ENCODE assay signal across 37 cellular contexts in the genomic region with DNA sequence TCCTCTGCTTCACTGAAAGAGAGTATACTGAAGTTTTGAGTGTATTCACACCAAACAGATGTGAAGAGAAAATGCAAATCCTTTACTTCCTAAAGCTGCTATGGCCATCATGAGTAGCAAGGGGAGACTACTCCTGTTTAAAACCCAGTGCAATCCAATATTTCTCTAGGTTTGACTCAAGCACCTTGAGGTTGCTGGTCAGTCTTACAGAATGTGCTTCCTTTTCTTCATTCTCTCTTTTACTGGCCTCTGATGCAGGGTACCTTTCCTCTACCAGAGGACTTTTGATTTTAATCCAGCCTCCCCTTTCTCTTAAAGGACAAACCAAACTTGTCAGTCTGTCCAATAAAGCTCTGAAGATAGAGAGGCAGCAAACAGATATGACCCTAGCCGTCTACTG.
A peak's percentile ranks its signal among the peaks of the same experiment; 100 is the strongest.
DNase-seq lines count a peak whose midpoint lies in the region; ATAC-seq, FAIRE-seq and TF ChIP-seq lines count a peak whose summit lies in the region.
"Had no signal": no experiment of that assay in that cellular context is flagged by ENCODE, and none has a peak within 500 bp of the region (broad histone marks: within the 10 kb centered on the region; RNA-seq: fewer than 3 reads in every experiment).

No MANE protein-coding gene starts in this region.

- ATAC-seq in HG02610 (IDR thresholded peaks at IDR 0.05; ENCODE audit: unreplicated experiment) (peak; percentile 34), right lobe of liver (no peak)
- peak; percentile 60 for ATAC-seq in stimulated activated naive B cell treated with anti-CD40 and anti-IgM and Interleukin-4, amounts not matched to agents 10 μg/mL and 1 μg/mL and 100 μg/mL, for 72 hours (replicated peaks)
- ATAC-seq: A549; CD8-positive, alpha-beta T cell had no signal

- H3K9me2 ChIP-seq in DOHH2 (replicated peaks; ENCODE audit: control insufficient read depth, low read length), result no peaks in the 10 kb centered on the region

- H3K4me1 ChIP-seq in DOHH2 (ENCODE audit: control insufficient read depth, low read length) (peaks cover 12% of the 10 kb centered on the region), spleen (peaks cover 0 to 7% (median 0%) of the 10 kb centered on the region in 6 donors), right lobe of liver (no peaks in the 10 kb centered on the region)
- H3K4me1 ChIP-seq: A549, Caco-2 had no signal

- H3K27ac Mint-ChIP-seq in stimulated activated naive B cell treated with anti-CD40 and anti-IgM and Interleukin-4, amounts not matched to agents 10 μg/mL and 1 μg/mL and 100 μg/mL, for 72 hours, result no peak overlapping the region
- H3K27ac Mint-ChIP-seq in activated T-helper 2 cell treated with anti-CD3 and anti-CD28 coated beads, Interferon-gamma antibody, Interleukin-2, Interleukin-4, amounts not matched to agents 10 μg/mL and 5 μg/mL and 100 μg/mL, durations not matched to agents 14 hours and 24 hours and 36 hours, result no peak overlapping the region
- H3K27ac Mint-ChIP-seq: B cell; CD14-positive monocyte; CD4-positive, alpha-beta memory T cell; CD4-positive, alpha-beta T cell; CD4-positive, CD25-positive, alpha-beta regulatory T cell; CD8-positive, alpha-beta T cell had no signal

- peaks cover 0 to 3% of the 10 kb centered on the region in 2 donors for H3K9me3 Mint-ChIP-seq in stimulated activated naive B cell treated with anti-CD40 and anti-IgM and Interleukin-4, amounts not matched to agents 10 μg/mL and 1 μg/mL and 100 μg/mL, for 72 hours
- H3K9me3 Mint-ChIP-seq in activated T-helper 2 cell treated with anti-CD3 and anti-CD28 coated beads, Interferon-gamma antibody, Interleukin-2, Interleukin-4, amounts not matched to agents 10 μg/mL and 5 μg/mL and 100 μg/mL, durations not matched to agents 14 hours and 24 hours and 36 hours, result no peaks in the 10 kb centered on the region
- H3K9me3 Mint-ChIP-seq: CD4-positive, alpha-beta T cell; CD4-positive, CD25-positive, alpha-beta regulatory T cell; CD8-positive, alpha-beta memory T cell; CD8-positive, alpha-beta T cell had no signal

- H3K4me1 Mint-ChIP-seq in stimulated activated naive B cell treated with anti-CD40 and anti-IgM and Interleukin-4, amounts not matched to agents 10 μg/mL and 1 μg/mL and 100 μg/mL, for 72 hours, result peaks cover 3 to 11% of the 10 kb centered on the region in 2 donors
- peaks cover 24% of the 10 kb centered on the region for H3K4me1 Mint-ChIP-seq in activated T-helper 2 cell treated with anti-CD3 and anti-CD28 coated beads, Interferon-gamma antibody, Interleukin-2, Interleukin-4, amounts not matched to agents 10 μg/mL and 5 μg/mL and 100 μg/mL, durations not matched to agents 14 hours and 24 hours and 36 hours (ENCODE audit: low read depth)
- H3K4me1 Mint-ChIP-seq: B cell had no signal

- H3K4me2 ChIP-seq in DOHH2 (ENCODE audit: low read length), result 0 out of 2 replicates have a peak overlapping the region, but pooled peaks have one; percentile 15
- H3K4me2 ChIP-seq: A549; BLaER1; BLaER1 treated with 17β-estradiol and CSF1 and Interleukin-3, amounts not matched to agents 10 nM and 100 nM had no signal

- no peaks in the 10 kb centered on the region for H3K36me3 Mint-ChIP-seq in stimulated activated naive B cell treated with anti-CD40 and anti-IgM and Interleukin-4, amounts not matched to agents 10 μg/mL and 1 μg/mL and 100 μg/mL, for 72 hours
- H3K36me3 Mint-ChIP-seq in activated T-helper 2 cell treated with anti-CD3 and anti-CD28 coated beads, Interferon-gamma antibody, Interleukin-2, Interleukin-4, amounts not matched to agents 10 μg/mL and 5 μg/mL and 100 μg/mL, durations not matched to agents 14 hours and 24 hours and 36 hours (ENCODE audit: low read depth), result no peaks in the 10 kb centered on the region
- H3K36me3 Mint-ChIP-seq: CD14-positive monocyte; CD4-positive, alpha-beta memory T cell; CD4-positive, CD25-positive, alpha-beta regulatory T cell; CD8-positive, alpha-beta memory T cell; CD8-positive, alpha-beta T cell had no signal

- intact Hi-C loops in spleen (cut with DNase I; ENCODE audit: low total_unique reads), result no loop called here
- intact Hi-C loops in right lobe of liver (cut with DNase I), result no loop called here
- intact Hi-C loops in activated T-helper 2 cell treated with anti-CD3 and anti-CD28 coated beads, Interferon-gamma antibody, Interleukin-2, Interleukin-4, amounts not matched to agents 10 μg/mL and 5 μg/mL and 100 μg/mL, durations not matched to agents 14 hours and 24 hours and 36 hours (cut with micrococcal nuclease), result no loop called here

- H3K27me3 ChIP-seq in DOHH2 (ENCODE audit: control insufficient read depth, low read length), result no peaks in the 10 kb centered on the region
- no peaks in the 10 kb centered on the region for H3K27me3 ChIP-seq in spleen (replicated peaks in 1 of 7)
- no peaks in the 10 kb centered on the region for H3K27me3 ChIP-seq in right lobe of liver
- H3K27me3 ChIP-seq: BE2C; BLaER1; BLaER1 treated with 17β-estradiol and CSF1 and Interleukin-3, amounts not matched to agents 10 nM and 100 nM had no signal

- TF ChIP-seq POLR2A in H54 (IDR thresholded peaks at IDR 0.05; ENCODE audit: low read depth, low read length), result no peak
- TF ChIP-seq POLR2A in spleen (IDR thresholded peaks at IDR 0.05), result no peak
- no peak for TF ChIP-seq POLR2A in right lobe of liver (IDR thresholded peaks at IDR 0.05)

- no peak for DNase-seq in H54 (ENCODE audit: insufficient read length, low spot score)
- DNase-seq in stimulated activated naive B cell treated with anti-CD40 and anti-IgM and Interleukin-4, amounts not matched to agents 10 μg/mL and 1 μg/mL and 100 μg/mL, for 72 hours, result no peak
- no peak for DNase-seq in spleen
- DNase-seq in right lobe of liver, result no peak
- DNase-seq in activated T-helper 2 cell treated with anti-CD3 and anti-CD28 coated beads, Interferon-gamma antibody, Interleukin-2, Interleukin-4, amounts not matched to agents 10 μg/mL and 5 μg/mL and 100 μg/mL, durations not matched to agents 14 hours and 24 hours and 36 hours (ENCODE audit: low spot score), result no peak
- no peak for DNase-seq in medulla oblongata (ENCODE audit: extremely low spot score)
- DNase-seq: 8988T; ACHN; AML-193; BE2C; C1 segment of cervical spinal cord; Caco-2; Calu3; CD4-positive, alpha-beta memory T cell; CD4-positive, alpha-beta T cell; CD4-positive, CD25-positive, alpha-beta regulatory T cell; CD8-positive, alpha-beta memory T cell; CD8-positive, alpha-beta T cell; COR-L47; DMS 273 treated with DMSO at 0.1 percent for 48 hours; DMS153; DMS53; DMS79; DMS79 treated with DMSO at 0.1 percent for 48 hours; DND-41; EL had no signal

- H4K20me1 ChIP-seq in DOHH2 (ENCODE audit: control insufficient read depth, insufficient read depth, low read depth, low read length), result no peaks in the 10 kb centered on the region
- H4K20me1 ChIP-seq: BLaER1; BLaER1 treated with 17β-estradiol and CSF1 and Interleukin-3, amounts not matched to agents 10 nM and 100 nM had no signal

- H3K9me3 ChIP-seq in DOHH2 (ENCODE audit: control insufficient read depth, insufficient read depth, low read length), result no peaks in the 10 kb centered on the region
- no peaks in the 10 kb centered on the region for H3K9me3 ChIP-seq in spleen
- H3K9me3 ChIP-seq in right lobe of liver, result no peaks in the 10 kb centered on the region
- H3K9me3 ChIP-seq: A549, BE2C, Caco-2 had no signal

- H3K4me3 Mint-ChIP-seq in stimulated activated naive B cell treated with anti-CD40 and anti-IgM and Interleukin-4, amounts not matched to agents 10 μg/mL and 1 μg/mL and 100 μg/mL, for 72 hours, result no peak overlapping the region
- no peak overlapping the region for H3K4me3 Mint-ChIP-seq in activated T-helper 2 cell treated with anti-CD3 and anti-CD28 coated beads, Interferon-gamma antibody, Interleukin-2, Interleukin-4, amounts not matched to agents 10 μg/mL and 5 μg/mL and 100 μg/mL, durations not matched to agents 14 hours and 24 hours and 36 hours (ENCODE audit: low read depth)
- H3K4me3 Mint-ChIP-seq: B cell; CD14-positive monocyte; CD4-positive, alpha-beta memory T cell; CD4-positive, alpha-beta T cell; CD4-positive, CD25-positive, alpha-beta regulatory T cell; CD8-positive, alpha-beta memory T cell; CD8-positive, alpha-beta T cell had no signal

- 0 to 87% (median 66%) methylated on average over 1 of the region's 1 CpG for WGBS in spleen, 5 donors
- 25% methylated on average over 1 of the region's 1 CpG for WGBS in right lobe of liver (ENCODE audit: insufficient coverage, low coverage, low lambda C conversion rate, missing lambda C conversion rate)

- no peaks in the 10 kb centered on the region for H3K36me3 ChIP-seq in DOHH2 (ENCODE audit: control insufficient read depth, low read length)
- H3K36me3 ChIP-seq in spleen, result no peaks in the 10 kb centered on the region
- no peaks in the 10 kb centered on the region for H3K36me3 ChIP-seq in right lobe of liver
- H3K36me3 ChIP-seq: BE2C; BLaER1; BLaER1 treated with 17β-estradiol and CSF1 and Interleukin-3, amounts not matched to agents 10 nM and 100 nM had no signal

- no peaks in the 10 kb centered on the region for H3K27me3 Mint-ChIP-seq in stimulated activated naive B cell treated with anti-CD40 and anti-IgM and Interleukin-4, amounts not matched to agents 10 μg/mL and 1 μg/mL and 100 μg/mL, for 72 hours
- no peaks in the 10 kb centered on the region for H3K27me3 Mint-ChIP-seq in activated T-helper 2 cell treated with anti-CD3 and anti-CD28 coated beads, Interferon-gamma antibody, Interleukin-2, Interleukin-4, amounts not matched to agents 10 μg/mL and 5 μg/mL and 100 μg/mL, durations not matched to agents 14 hours and 24 hours and 36 hours (ENCODE audit: low read depth)
- H3K27me3 Mint-ChIP-seq: B cell; CD4-positive, alpha-beta memory T cell; CD4-positive, alpha-beta T cell; CD4-positive, CD25-positive, alpha-beta regulatory T cell had no signal

- no peaks in the 10 kb centered on the region for H3F3A ChIP-seq in DOHH2 (ENCODE audit: control insufficient read depth, insufficient read depth)

- FAIRE-seq in H54 (lab: Jason Lieb, UNC), result peak; percentile 61
- FAIRE-seq: A204.1, A549, D721Med had no signal

- H3K27ac ChIP-seq in DOHH2 (ENCODE audit: low read depth, low read length) (no peak overlapping the region), spleen (no peak overlapping the region), right lobe of liver (no peak overlapping the region)
- H3K27ac ChIP-seq: 22Rv1; A549; BLaER1; BLaER1 treated with 17β-estradiol and CSF1 and Interleukin-3, amounts not matched to agents 10 nM and 100 nM; C4-2B had no signal

- no peak for TF ChIP-seq CTCF in DOHH2 (IDR thresholded peaks at IDR 0.05; ENCODE audit: low read depth, low read length, poor library complexity, severe bottlenecking)
- TF ChIP-seq CTCF in spleen (IDR thresholded peaks at IDR 0.05 in 8 of 11, conservative IDR thresholded peaks at IDR 0.05 in 3 of 11), result no peak
- no peak for TF ChIP-seq CTCF in right lobe of liver (IDR thresholded peaks at IDR 0.05)

- H3K4me3 ChIP-seq in DOHH2 (ENCODE audit: low read length) (no peak overlapping the region), spleen (no peak overlapping the region), right lobe of liver (no peak overlapping the region)
- H3K4me3 ChIP-seq: A549; BLaER1; BLaER1 treated with 17β-estradiol and CSF1 and Interleukin-3, amounts not matched to agents 10 nM and 100 nM had no signal

- no peaks in the 10 kb centered on the region for H3K79me2 ChIP-seq in DOHH2 (ENCODE audit: control insufficient read depth, low read length)

Comparison
In these comparisons a context has a peak if more than half of its experiments do, and no peak if none do; other contexts are left out.
1. ATAC-seq: peak in HG02610 (single experiment) and stimulated activated naive B cell treated with anti-CD40 and anti-IgM and Interleukin-4, amounts not matched to agents 10 μg/mL and 1 μg/mL and 100 μg/mL, for 72 hours (2 of 2); none in right lobe of liver (0 of 4).